Comparison of ENCODE assay signal across 34 cellular contexts in genomic region chr10:126689461-126689994, GRCh38. TPM values are rescaled to one million over a fixed set of nuclear protein-coding genes. Genes with fewer than 3 reads are reported as not detected.
"Had no signal": no experiment of that assay in that cellular context is flagged by ENCODE, and none has a peak within 500 bp of the region (broad histone marks: within the 10 kb centered on the region; RNA-seq: fewer than 3 reads in every experiment).

No MANE protein-coding gene starts in this region.

- H3K4me1 Mint-ChIP-seq: activated CD4-positive, alpha-beta memory T cell treated with anti-CD3 and anti-CD28 coated beads, Interleukin-2, amount 10 ng/mL, durations not matched to agents 7 days and 5 days; activated CD4-positive, alpha-beta T cell treated with anti-CD3 and anti-CD28 coated beads, Interleukin-2, amount 10 ng/mL, durations not matched to agents 7 days and 5 days; activated naive CD4-positive, alpha-beta T cell treated with anti-CD3 and anti-CD28 coated beads, Interleukin-2, amount 10 ng/mL, durations not matched to agents 7 days and 5 days; activated naive CD8-positive, alpha-beta T cell treated with anti-CD3 and anti-CD28 coated beads, Interleukin-2, amount 10 ng/mL, durations not matched to agents 7 days and 5 days; central memory CD8-positive, alpha-beta T cell had no signal

- H3K27me3 Mint-ChIP-seq: activated CD4-positive, alpha-beta memory T cell treated with anti-CD3 and anti-CD28 coated beads, Interleukin-2, amount 10 ng/mL, durations not matched to agents 7 days and 5 days; activated CD4-positive, alpha-beta T cell treated with anti-CD3 and anti-CD28 coated beads, Interleukin-2, amount 10 ng/mL, durations not matched to agents 7 days and 5 days; activated naive CD4-positive, alpha-beta T cell treated with anti-CD3 and anti-CD28 coated beads, Interleukin-2, amount 10 ng/mL, durations not matched to agents 7 days and 5 days; activated naive CD8-positive, alpha-beta T cell treated with anti-CD3 and anti-CD28 coated beads, Interleukin-2, amount 10 ng/mL, durations not matched to agents 7 days and 5 days; activated T-cell treated with anti-CD3 and anti-CD28 coated beads, Interleukin-2, amount 50 U/mL, for 24 hours; central memory CD8-positive, alpha-beta T cell; dendritic cell treated with granulocyte-macrophage colony-stimulating factor and Interleukin-4, amounts not matched to agents 40 ng/mL and 50 ng/mL, for 4 days had no signal

- H3K27me3 ChIP-seq: brain microvascular endothelial cell, dorsolateral prefrontal cortex, esophagus muscularis mucosa, foreskin keratinocyte, gastrocnemius medialis had no signal

- ATAC-seq: activated naive CD4-positive, alpha-beta T cell treated with anti-CD3 and anti-CD28 coated beads, Interleukin-2, amount 50 U/mL, for 72 hours; activated T-cell treated with anti-CD3 and anti-CD28 coated beads, Interleukin-2, amount 50 U/mL, for 72 hours; foreskin keratinocyte; gastrocnemius medialis had no signal

- DNase-seq: activated CD4-positive, alpha-beta memory T cell treated with anti-CD3 and anti-CD28 coated beads, Interleukin-2, amount 10 ng/mL, durations not matched to agents 7 days and 5 days; activated CD4-positive, alpha-beta T cell treated with anti-CD3 and anti-CD28 coated beads for 1 hour; activated CD4-positive, alpha-beta T cell treated with anti-CD3 and anti-CD28 coated beads for 4 hours; activated CD4-positive, alpha-beta T cell treated with anti-CD3 and anti-CD28 coated beads, Interleukin-2, amount 10 ng/mL, durations not matched to agents 7 days and 5 days; activated CD4-positive, alpha-beta T cell treated with anti-CD3 and anti-CD28 coated beads, Interleukin-2, amount 50 U/mL, for 4 hours; activated CD8-positive, alpha-beta memory T cell treated with anti-CD3 and anti-CD28 coated beads, Interleukin-2, amount 50 U/mL, for 48 hours; activated gamma-delta T cell; activated naive CD4-positive, alpha-beta T cell; activated naive CD4-positive, alpha-beta T cell treated with anti-CD3 and anti-CD28 coated beads, Interleukin-2, amount 10 ng/mL, durations not matched to agents 7 days and 5 days; activated naive CD8-positive, alpha-beta T cell treated with anti-CD3 and anti-CD28 coated beads, Interleukin-2, amount 10 ng/mL, durations not matched to agents 7 days and 5 days; activated T-cell treated with anti-CD3 and anti-CD28 coated beads for 4 hours; activated T-cell treated with anti-CD3 and anti-CD28 coated beads, Interleukin-2, amount 50 U/mL, for 24 hours; activated T-cell treated with anti-CD3 and anti-CD28 coated beads, Interleukin-2, amount 50 U/mL, for 72 hours; anterior cingulate cortex; brain microvascular endothelial cell; dorsolateral prefrontal cortex; effector memory CD4-positive, alpha-beta T cell; erythroblast; foreskin keratinocyte; gastrocnemius medialis; glutamatergic neuron; T-helper 2 cell had no signal

- H3K9me3 ChIP-seq: gastrocnemius medialis had no signal

- H3K36me3 ChIP-seq: brain microvascular endothelial cell, esophagus muscularis mucosa, gastrocnemius medialis had no signal

- H3K4me3 Mint-ChIP-seq: activated CD4-positive, alpha-beta memory T cell treated with anti-CD3 and anti-CD28 coated beads, Interleukin-2, amount 10 ng/mL, durations not matched to agents 7 days and 5 days; activated CD4-positive, alpha-beta T cell treated with anti-CD3 and anti-CD28 coated beads, Interleukin-2, amount 10 ng/mL, durations not matched to agents 7 days and 5 days; activated naive CD4-positive, alpha-beta T cell treated with anti-CD3 and anti-CD28 coated beads, Interleukin-2, amount 10 ng/mL, durations not matched to agents 7 days and 5 days; activated naive CD8-positive, alpha-beta T cell treated with anti-CD3 and anti-CD28 coated beads, Interleukin-2, amount 10 ng/mL, durations not matched to agents 7 days and 5 days; activated T-cell treated with anti-CD3 and anti-CD28 coated beads, Interleukin-2, amount 50 U/mL, for 24 hours; activated T-cell treated with anti-CD3 and anti-CD28 coated beads, Interleukin-2, amount 50 U/mL, for 72 hours; central memory CD8-positive, alpha-beta T cell; dendritic cell treated with granulocyte-macrophage colony-stimulating factor and Interleukin-4, amounts not matched to agents 40 ng/mL and 50 ng/mL, for 4 days; WTC11 had no signal

- H3K4me1 ChIP-seq: esophagus muscularis mucosa, foreskin keratinocyte, gastrocnemius medialis had no signal

- H3K27ac ChIP-seq: brain microvascular endothelial cell, coronary artery, dorsolateral prefrontal cortex, esophagus muscularis mucosa, foreskin keratinocyte, gastrocnemius medialis, VCaP had no signal

- FAIRE-seq: astrocyte, bronchial epithelial cell had no signal

- H3K4me3 ChIP-seq: coronary artery, dorsolateral prefrontal cortex, esophagus muscularis mucosa, gastrocnemius medialis had no signal

- H3K9me3 Mint-ChIP-seq: activated CD4-positive, alpha-beta T cell treated with anti-CD3 and anti-CD28 coated beads, Interleukin-2, amount 10 ng/mL, durations not matched to agents 7 days and 5 days; dendritic cell treated with granulocyte-macrophage colony-stimulating factor and Interleukin-4, amounts not matched to agents 40 ng/mL and 50 ng/mL, for 4 days had no signal

- H3K27ac Mint-ChIP-seq: activated CD4-positive, alpha-beta memory T cell treated with anti-CD3 and anti-CD28 coated beads, Interleukin-2, amount 10 ng/mL, durations not matched to agents 7 days and 5 days; activated CD4-positive, alpha-beta T cell treated with anti-CD3 and anti-CD28 coated beads, Interleukin-2, amount 10 ng/mL, durations not matched to agents 7 days and 5 days; activated naive CD4-positive, alpha-beta T cell treated with anti-CD3 and anti-CD28 coated beads, Interleukin-2, amount 10 ng/mL, durations not matched to agents 7 days and 5 days; activated naive CD4-positive, alpha-beta T cell treated with anti-CD3 and anti-CD28 coated beads, Interleukin-2, amount 50 U/mL, for 72 hours; activated naive CD8-positive, alpha-beta T cell treated with anti-CD3 and anti-CD28 coated beads, Interleukin-2, amount 10 ng/mL, durations not matched to agents 7 days and 5 days; activated T-cell treated with anti-CD3 and anti-CD28 coated beads, Interleukin-2, amount 50 U/mL, for 24 hours; activated T-cell treated with anti-CD3 and anti-CD28 coated beads, Interleukin-2, amount 50 U/mL, for 72 hours; dendritic cell treated with granulocyte-macrophage colony-stimulating factor and Interleukin-4, amounts not matched to agents 40 ng/mL and 50 ng/mL, for 4 days had no signal

RNA-seq across cellular contexts. Expression of gene C10orf90, which starts 19.0 kb away (rescaled TPM):
- total RNA-seq: activated CD4-positive, alpha-beta memory T cell treated with anti-CD3 and anti-CD28 coated beads, Interleukin-2, amount 10 ng/mL, durations not matched to agents 7 days and 5 days; activated CD4-positive, alpha-beta T cell treated with anti-CD3 and anti-CD28 coated beads, Interleukin-2, amount 10 ng/mL, durations not matched to agents 7 days and 5 days; activated naive CD4-positive, alpha-beta T cell treated with anti-CD3 and anti-CD28 coated beads, Interleukin-2, amount 50 U/mL, for 72 hours; activated naive CD8-positive, alpha-beta T cell treated with anti-CD3 and anti-CD28 coated beads, Interleukin-2, amount 10 ng/mL, durations not matched to agents 7 days and 5 days; activated T-cell treated with anti-CD3 and anti-CD28 coated beads, Interleukin-2, amount 50 U/mL, for 72 hours; astrocyte; bronchial epithelial cell; cardiac septum; cerebellum; foreskin keratinocyte; gastrocnemius medialis; T-helper 1 cell treated with Interleukin-12 subunit alpha and Interleukin-12 subunit beta and Interleukin-4 antibody, amounts not matched to agents 30 ng/mL and 1 ng/mL, for 36 hours had no signal
- polyA plus RNA-seq: foreskin keratinocyte had no signal
